In genomic region chr2:195561205-195562032, GRCh38 we compare ENCODE assay signal across 7 cellular contexts.
A peak's percentile ranks its signal among the peaks of the same experiment; 100 is the strongest.
DNase-seq lines count a peak whose midpoint lies in the region; ATAC-seq and TF ChIP-seq lines count a peak whose summit lies in the region.

No MANE protein-coding gene starts in this region.

- no peaks in the 10 kb centered on the region for H3K36me3 ChIP-seq in ascending aorta

- no peak overlapping the region for H3K4me3 ChIP-seq in ascending aorta

- H3K27me3 ChIP-seq in ascending aorta = no peaks in the 10 kb centered on the region

- no peaks in the 10 kb centered on the region for H3K9me3 ChIP-seq in ascending aorta

- no peak overlapping the region for H3K27ac ChIP-seq in ascending aorta

- ATAC-seq in GM18861 (IDR thresholded peaks at IDR 0.05; ENCODE audit: unreplicated experiment) (peak; percentile 57), HG02678 (IDR thresholded peaks at IDR 0.05; ENCODE audit: unreplicated experiment) (peak; percentile 42)

- TF ChIP-seq CTCF in ascending aorta (IDR thresholded peaks at IDR 0.05) = no peak

- H3K4me1 ChIP-seq in ascending aorta = no peaks in the 10 kb centered on the region

- intact Hi-C loops in ascending aorta (cut with DNase I) = no loop called here

- no peak for TF ChIP-seq POLR2A in erythroblast (IDR thresholded peaks at IDR 0.05; ENCODE audit: low read length)

- peak; percentile 84 to 93 for DNase-seq in NOMO-1 (lab: John Stamatoyannopoulos, UW; ENCODE audit: unreplicated experiment in 2 of 2)
- DNase-seq in erythroblast (lab: John Stamatoyannopoulos, UW) = peak; percentile 50 to 65
- DNase-seq in ascending aorta (ENCODE audit: low spot score in 2 of 2) = no peak
- no peak for DNase-seq in NCI-H2081 treated with DMSO at 0.1 percent for 48 hours (lab: John Stamatoyannopoulos, UW)
- no peak for DNase-seq in amygdala (lab: John Stamatoyannopoulos, UW)

Comparison
In these comparisons a context has a peak if more than half of its experiments do, and no peak if none do; other contexts are left out.
1. DNase-seq: peak in NOMO-1 (2 of 2) and erythroblast (2 of 2); none in ascending aorta (0 of 2), NCI-H2081 treated with DMSO at 0.1 percent for 48 hours (single experiment) and amygdala (0 of 56).